Comparison of ENCODE assay signal across 10 cellular contexts in the genomic region with DNA sequence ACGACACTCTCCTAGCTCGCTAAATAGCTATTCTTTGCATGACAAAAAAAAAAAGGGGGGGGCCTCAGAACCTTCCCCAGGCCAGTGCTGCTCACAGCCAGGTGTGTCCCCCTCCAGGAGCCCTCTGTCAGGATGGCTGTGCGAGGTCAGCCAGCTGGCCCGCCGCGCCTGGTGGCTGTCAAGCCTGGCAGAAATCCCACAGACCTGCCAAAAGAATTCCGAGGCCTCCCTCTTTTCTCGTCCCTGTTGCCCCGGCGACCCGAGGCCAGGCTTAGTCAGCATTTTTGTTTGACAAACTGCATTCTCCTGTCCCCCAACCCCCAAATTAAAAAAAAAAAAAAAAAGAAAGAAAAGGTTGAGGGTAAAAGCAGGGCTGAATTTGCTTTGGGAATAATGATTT.
DNase-seq lines count a peak whose midpoint lies in the region; ATAC-seq, FAIRE-seq and TF ChIP-seq lines count a peak whose summit lies in the region.
"Had no signal": no experiment of that assay in that cellular context is flagged by ENCODE, and none has a peak within 500 bp of the region (broad histone marks: within the 10 kb centered on the region; RNA-seq: fewer than 3 reads in every experiment).

No MANE protein-coding gene starts in this region.

- H3K27me3 ChIP-seq in endothelial cell of umbilical vein (ENCODE audit: control insufficient read depth in 2 of 2, insufficient read depth in 2 of 2, low read length in 2 of 2) (no peaks in the 10 kb centered on the region), uterus (no peaks in the 10 kb centered on the region)
- H3K27me3 ChIP-seq: Peyer's patch had no signal

- no peak for TF ChIP-seq POLR2A in endothelial cell of umbilical vein (IDR thresholded peaks at IDR 0.05; ENCODE audit: low read depth, low read length)
- TF ChIP-seq POLR2A in uterus (IDR thresholded peaks at IDR 0.05): no peak

- FAIRE-seq in endothelial cell of umbilical vein (lab: Jason Lieb, UNC): no peak

- WGBS in mesodermal cell (ENCODE audit: insufficient coverage in 2 of 2), 2 experiments: 18 to 37% methylated on average over 5 of the region's 11 CpGs

- no peaks in the 10 kb centered on the region for H3K9me1 ChIP-seq in endothelial cell of umbilical vein (replicated peaks; ENCODE audit: control insufficient read depth, extremely low read depth, insufficient read depth, low read length)

- peaks cover 8 to 14% of the 10 kb centered on the region in 2 experiments for H3K36me3 ChIP-seq in endothelial cell of umbilical vein (ENCODE audit: control insufficient read depth in 2 of 2, extremely low read depth in 1 of 2, insufficient read depth in 2 of 2, low read length in 2 of 2)
- H3K36me3 ChIP-seq in mesodermal cell (ENCODE audit: control insufficient read depth, insufficient read depth, low read length): peaks cover 31% of the 10 kb centered on the region
- no peaks in the 10 kb centered on the region for H3K36me3 ChIP-seq in uterus
- H3K36me3 ChIP-seq: Peyer's patch had no signal

- H3K9me3 ChIP-seq in endothelial cell of umbilical vein (replicated peaks; ENCODE audit: control insufficient read depth, insufficient read depth, low read length): no peaks in the 10 kb centered on the region
- no peaks in the 10 kb centered on the region for H3K9me3 ChIP-seq in mesodermal cell (ENCODE audit: control insufficient read depth, low read length)
- no peaks in the 10 kb centered on the region for H3K9me3 ChIP-seq in uterus
- H3K9me3 ChIP-seq: Peyer's patch had no signal

- H3K4me1 ChIP-seq in endothelial cell of umbilical vein (ENCODE audit: control insufficient read depth, extremely low read depth, insufficient read depth, low read length): peaks cover 79% of the 10 kb centered on the region
- H3K4me1 ChIP-seq in mesodermal cell (ENCODE audit: control insufficient read depth, insufficient read depth, low read length, poor library complexity, severe bottlenecking): peaks cover 55% of the 10 kb centered on the region
- H3K4me1 ChIP-seq in uterus: peaks cover 0 to 24% of the 10 kb centered on the region in 2 donors

- no peak overlapping the region for H3K4me3 ChIP-seq in endothelial cell of umbilical vein (replicated peaks in 1 of 3; ENCODE audit: insufficient read depth in 1 of 3, low read depth in 1 of 3, low read length in 3 of 3)
- H3K4me3 ChIP-seq in mesodermal cell (ENCODE audit: extremely low read depth, insufficient read depth, low read length, poor library complexity, severe bottlenecking): no peak overlapping the region
- H3K4me3 ChIP-seq in uterus: no peak overlapping the region
- H3K4me3 ChIP-seq: Peyer's patch had no signal

- peak overlapping the region; percentile 13 for H3K4me2 ChIP-seq in endothelial cell of umbilical vein (ENCODE audit: insufficient read depth, low read length)

- H3K79me2 ChIP-seq in endothelial cell of umbilical vein (ENCODE audit: control insufficient read depth, insufficient read depth, low read length): peaks cover 92% of the 10 kb centered on the region

- no peaks in the 10 kb centered on the region for H4K20me1 ChIP-seq in endothelial cell of umbilical vein (replicated peaks; ENCODE audit: control insufficient read depth, extremely low read depth, insufficient read depth, low read length)

- dilution Hi-C loops in endothelial cell of umbilical vein (cut with MboI; ENCODE audit: extremely low pct_ligation_motif_present, low sequenced_read_pairs): no loop called here

- H2AFZ ChIP-seq in endothelial cell of umbilical vein (ENCODE audit: low read depth, low read length): no peak overlapping the region

- H3K27ac ChIP-seq in endothelial cell of umbilical vein (ENCODE audit: insufficient read depth, low read depth, low read length) (peak overlapping the region; percentile 20), mesodermal cell (ENCODE audit: low read depth, low read length, severe bottlenecking) (peak overlapping the region; percentile 80), uterus (peak overlapping the region; percentile 49 to 73)

- DNase-seq in DMS79 treated with DMSO at 0.1 percent for 48 hours (lab: John Stamatoyannopoulos, UW) (peak; percentile 2), DMS79 (lab: John Stamatoyannopoulos, UW) (no peak), endothelial cell of umbilical vein (ENCODE audit: low read depth, low spot score) (no peak), uterus (peak; percentile 48 to 57)
- no peak for DNase-seq in stimulated activated naive CD8-positive, alpha-beta T cell treated with anti-CD3 and anti-CD28 coated beads, Interleukin-15, Interleukin-2, amounts not matched to agents 100 U/mL and 50 U/mL, for 24 hours
- no peak for DNase-seq in activated CD4-positive, alpha-beta T cell treated with anti-CD3 and anti-CD28 coated beads for 48 hours
- DNase-seq: Peyer's patch had no signal

- TF ChIP-seq CTCF in endothelial cell of umbilical vein (IDR thresholded peaks at IDR 0.05; ENCODE audit: extremely low read depth in 1 of 2, insufficient read depth in 1 of 2, low read depth in 1 of 2, low read length in 2 of 2): no peak
- no peak for TF ChIP-seq CTCF in uterus (IDR thresholded peaks at IDR 0.05)

- H3K9ac ChIP-seq in endothelial cell of umbilical vein (replicated peaks; ENCODE audit: extremely low read depth, insufficient read depth, low read length): peak overlapping the region; percentile 7

- BruUV-seq in endothelial cell of umbilical vein (replicated peaks; lab: Mats Ljungman, UMichigan): no TSS peak

- CTCF ChIA-PET in endothelial cell of umbilical vein (lab: Charles Lee): interaction anchor here (1.0 to 1.1 kb wide), 2 partner anchors 9 to 56 kb away, joined by 3 to 5 read pairs; no protein-coding TSS in a partner anchor

- intact Hi-C loops in endothelial cell of umbilical vein (cut with micrococcal nuclease): no loop called here
- intact Hi-C loops in uterus (cut with DNase I; ENCODE audit: low total_unique reads): loop anchor here (10.0 kb wide), 1 partner anchor 118 kb away; a partner anchor contains a TSS

- ATAC-seq in stimulated activated naive CD8-positive, alpha-beta T cell treated with anti-CD3 and anti-CD28 coated beads, Interleukin-15, Interleukin-2, amounts not matched to agents 100 U/mL and 50 U/mL, for 24 hours: no peak
- ATAC-seq in GM19397 (IDR thresholded peaks at IDR 0.05; ENCODE audit: unreplicated experiment): no peak
- ATAC-seq: left colon had no signal

- POLR2A ChIA-PET in endothelial cell of umbilical vein (lab: Charles Lee): interaction anchor here (0.7 to 0.8 kb wide), 4 partner anchors 37 to 124 kb away, joined by 3 read pairs; no protein-coding TSS in a partner anchor

TF ChIP-seq in endothelial cell of umbilical vein, 7 proteins besides CTCF, POLR2A, EP300 and RAD21:
- TF ChIP-seq JUN (IDR thresholded peaks at IDR 0.05; ENCODE audit: borderline replicate concordance, insufficient read depth, insufficient read length, low read depth) (no peak), EZH2 (IDR thresholded peaks at IDR 0.05; ENCODE audit: borderline replicate concordance, low read depth, low read length, severe bottlenecking) (no peak), MYC (IDR thresholded peaks at IDR 0.05; ENCODE audit: low read depth, low read length) (no peak), POLR2AphosphoS5 (IDR thresholded peaks at IDR 0.05; ENCODE audit: insufficient read depth, low read depth, low read length) (no peak)
TF ChIP-seq in endothelial cell of umbilical vein: peak in this region for 0.

Comparison
In these comparisons a context has a peak if more than half of its experiments do, and no peak if none do; other contexts are left out.
1. DNase-seq: peak in DMS79 treated with DMSO at 0.1 percent for 48 hours (single experiment) and uterus (2 of 2); none in DMS79 (single experiment), endothelial cell of umbilical vein (single experiment), stimulated activated naive CD8-positive, alpha-beta T cell treated with anti-CD3 and anti-CD28 coated beads, Interleukin-15, Interleukin-2, amounts not matched to agents 100 U/mL and 50 U/mL, for 24 hours (single experiment) and activated CD4-positive, alpha-beta T cell treated with anti-CD3 and anti-CD28 coated beads for 48 hours (single experiment).
2. H3K27ac ChIP-seq: peak in every context shown above with its lines; median percentile 80 in mesodermal cell; 61 in uterus; 20 in endothelial cell of umbilical vein.